30 cellular contexts compared by ENCODE assay signal in genomic region chr4:22895482-22895881, GRCh38.
"Had no signal": no experiment of that assay in that cellular context is flagged by ENCODE, and none has a peak within 500 bp of the region (broad histone marks: within the 10 kb centered on the region; RNA-seq: fewer than 3 reads in every experiment).

No MANE protein-coding gene starts in this region.

- ATAC-seq: natural killer cell; psoas muscle; right cardiac atrium; sciatic nerve; stimulated activated memory B cell treated with anti-CD40 and anti-IgM and Interleukin-4, amounts not matched to agents 10 μg/mL and 1 μg/mL and 100 μg/mL, for 72 hours; stimulated activated naive CD8-positive, alpha-beta T cell treated with anti-CD3 and anti-CD28 coated beads, Interleukin-15, amount 100 ng/mL, for 72 hours; stimulated activated naive CD8-positive, alpha-beta T cell treated with anti-CD3 and anti-CD28 coated beads, Interleukin-15, Interleukin-2, amounts not matched to agents 100 U/mL and 50 U/mL, for 24 hours; upper lobe of right lung had no signal

- H3K4me3 ChIP-seq: neural progenitor cell, ovary, psoas muscle, skin epidermis, smooth muscle cell, spleen, suprapubic skin, testis, tibial artery, transverse colon, upper lobe of right lung, uterus had no signal

- H2AFZ ChIP-seq: neural progenitor cell, parathyroid adenoma had no signal

- H3K4me1 Mint-ChIP-seq: natural killer cell; stimulated activated memory B cell treated with anti-CD40 and anti-IgM and Interleukin-4, amounts not matched to agents 10 μg/mL and 1 μg/mL and 100 μg/mL, for 72 hours; stimulated activated naive CD8-positive, alpha-beta T cell treated with anti-CD3 and anti-CD28 coated beads, Interleukin-15, amount 100 ng/mL, for 72 hours had no signal

- H3K9me3 Mint-ChIP-seq: type B pancreatic cell had no signal

- H3K79me2 ChIP-seq: parathyroid adenoma had no signal

- H3K4me1 ChIP-seq: parathyroid adenoma, psoas muscle, spleen, suprapubic skin, testis, tibial artery, transverse colon, upper lobe of right lung, uterus had no signal

- DNase-seq: natural killer cell; occipital lobe; ovary; psoas muscle; right cardiac atrium; spleen; stimulated activated CD4-positive, alpha-beta T cell treated with anti-CD3 and anti-CD28 coated beads, Interleukin-12 subunit alpha, Interleukin-12 subunit beta, amount 100 ng/mL, for 4 hours; stimulated activated CD4-positive, alpha-beta T cell treated with anti-CD3 and anti-CD28 coated beads, Interleukin-1b, Interleukin-23, amount 100 ng/mL, for 48 hours; stimulated activated CD4-positive, alpha-beta T cell treated with anti-CD3 and anti-CD28 coated beads, Interleukin-4, amount 100 ng/mL, for 1 hour; stimulated activated CD4-positive, alpha-beta T cell treated with anti-CD3 and anti-CD28 coated beads, Interleukin-4, amount 100 ng/mL, for 4 hours; stimulated activated CD8-positive, alpha-beta memory T cell treated with anti-CD3 and anti-CD28 coated beads, Interleukin-4, amount 100 ng/mL, for 48 hours; stimulated activated naive CD4-positive, alpha-beta T cell; stimulated activated naive CD8-positive, alpha-beta T cell treated with anti-CD3 and anti-CD28 coated beads, Interleukin-15, amount 100 ng/mL, for 72 hours; stimulated activated naive CD8-positive, alpha-beta T cell treated with anti-CD3 and anti-CD28 coated beads, Interleukin-15, Interleukin-2, amounts not matched to agents 100 U/mL and 50 U/mL, for 24 hours; substantia nigra; testis; tibial artery; transverse colon; upper lobe of right lung; uterus had no signal

- H3K4me2 ChIP-seq: neural progenitor cell, smooth muscle cell had no signal

- H3K9me3 ChIP-seq: ovary, psoas muscle, suprapubic skin, testis, tibial artery, transverse colon, upper lobe of right lung, uterus had no signal

- H3K27me3 Mint-ChIP-seq: stimulated activated memory B cell treated with anti-CD40 and anti-IgM and Interleukin-4, amounts not matched to agents 10 μg/mL and 1 μg/mL and 100 μg/mL, for 72 hours had no signal

- H3K4me3 Mint-ChIP-seq: natural killer cell; nephron; neural progenitor cell; stimulated activated memory B cell treated with anti-CD40 and anti-IgM and Interleukin-4, amounts not matched to agents 10 μg/mL and 1 μg/mL and 100 μg/mL, for 72 hours; stimulated activated naive CD8-positive, alpha-beta T cell treated with anti-CD3 and anti-CD28 coated beads, Interleukin-15, amount 100 ng/mL, for 72 hours; type B pancreatic cell had no signal

- H3K27me3 ChIP-seq: ovary, suprapubic skin, testis, tibial artery, transverse colon, upper lobe of right lung, uterus had no signal

- H3K27ac ChIP-seq: neural progenitor cell, ovary, parathyroid adenoma, psoas muscle, skin epidermis, spleen, suprapubic skin, testis, tibial artery, transverse colon, upper lobe of right lung, uterus had no signal

- H3K9ac ChIP-seq: neural progenitor cell, parathyroid adenoma had no signal

- H3K27ac Mint-ChIP-seq: natural killer cell; neural progenitor cell; progenitor cell of endocrine pancreas; stimulated activated memory B cell treated with anti-CD40 and anti-IgM and Interleukin-4, amounts not matched to agents 10 μg/mL and 1 μg/mL and 100 μg/mL, for 72 hours; stimulated activated naive CD8-positive, alpha-beta T cell treated with anti-CD3 and anti-CD28 coated beads, Interleukin-15, amount 100 ng/mL, for 72 hours; type B pancreatic cell had no signal

- H3K36me3 Mint-ChIP-seq: natural killer cell; neural progenitor cell; stimulated activated memory B cell treated with anti-CD40 and anti-IgM and Interleukin-4, amounts not matched to agents 10 μg/mL and 1 μg/mL and 100 μg/mL, for 72 hours; type B pancreatic cell had no signal

- H3K36me3 ChIP-seq: neural progenitor cell, ovary, spleen, suprapubic skin, tibial artery, transverse colon, upper lobe of right lung, uterus had no signal
